Comparison of ENCODE assay signal across 7 cellular contexts in the genomic region with DNA sequence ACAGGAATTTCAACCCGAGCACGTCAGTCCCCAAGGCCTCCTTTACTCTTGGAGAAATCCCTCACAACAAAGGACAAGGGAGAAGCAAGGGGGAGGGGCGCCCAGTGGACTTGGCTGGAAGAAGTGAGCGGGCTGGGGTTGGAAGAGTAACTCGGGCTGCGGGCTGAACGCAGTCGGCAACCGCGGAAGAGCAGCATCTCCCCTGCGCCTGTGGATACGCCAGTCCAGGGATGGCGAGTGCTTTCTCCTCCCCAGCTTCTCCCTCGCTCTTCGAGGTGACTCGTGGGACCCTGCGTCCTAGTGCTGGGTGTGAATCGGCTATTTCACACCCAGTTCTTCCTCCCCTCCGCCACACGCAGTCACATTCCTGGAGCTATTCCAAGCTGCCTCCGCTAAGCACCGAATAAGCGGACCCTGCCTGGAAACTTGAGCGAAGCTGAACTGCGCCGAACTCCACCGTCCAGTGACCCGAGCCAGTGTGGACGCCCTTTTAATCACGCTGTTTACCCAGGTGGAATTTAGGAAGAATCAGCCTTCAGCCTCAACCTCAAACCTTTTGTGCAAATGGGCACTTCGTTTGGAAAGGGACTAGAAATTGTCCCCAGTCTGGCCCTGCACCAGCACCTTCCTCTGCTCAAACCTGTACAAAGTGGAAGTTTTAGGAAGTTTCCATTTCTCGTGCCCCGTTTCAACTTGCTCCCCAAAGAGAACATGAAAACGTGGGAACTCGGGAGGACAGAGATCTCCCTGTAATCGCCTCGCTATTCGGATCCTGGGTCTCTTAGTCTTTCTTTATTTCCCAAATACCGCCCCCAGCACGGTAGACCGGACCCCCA.
DNase-seq lines count a peak whose midpoint lies in the region; FAIRE-seq and TF ChIP-seq lines count a peak whose summit lies in the region.

No MANE protein-coding gene starts in this region.

- TF ChIP-seq EP300 in SK-N-SH (IDR thresholded peaks at IDR 0.05; ENCODE audit: borderline replicate concordance in 1 of 2, low read depth in 1 of 2, low read length in 1 of 2), result no peak

- H3K27me3 ChIP-seq in SK-N-SH (ENCODE audit: insufficient read depth), result peaks cover 19% of the 10 kb centered on the region
- H3K27me3 ChIP-seq in neuronal stem cell (ENCODE audit: control insufficient read depth in 3 of 3, insufficient read depth in 3 of 3, low read depth in 1 of 3, low read length in 3 of 3), result peaks cover 0 to 4% (median 0%) of the 10 kb centered on the region in 3 experiments
- H3K27me3 ChIP-seq in CD8-positive, alpha-beta memory T cell (ENCODE audit: insufficient read depth, low read length, poor library complexity, severe bottlenecking), result no peaks in the 10 kb centered on the region

- TF ChIP-seq POLR2A in H54 (IDR thresholded peaks at IDR 0.05; ENCODE audit: low read depth, low read length), result no peak

- no peak for FAIRE-seq in H54 (lab: Jason Lieb, UNC)

- peaks cover 22 to 42% of the 10 kb centered on the region in 2 donors for H3K27me3 Mint-ChIP-seq in CD8-positive, alpha-beta memory T cell

- peaks cover 0 to 2% (median 0%) of the 10 kb centered on the region in 5 donors for H3K9me3 Mint-ChIP-seq in CD8-positive, alpha-beta memory T cell

- POLR2A ChIA-PET in SK-N-SH (lab: Yijun Ruan, JAX), result no interaction called here
- POLR2A ChIA-PET in CD8-positive, alpha-beta memory T cell (lab: Charles Lee), result no interaction called here

- 12% methylated on average over 35 of the region's 41 CpGs for WGBS in SK-N-SH (ENCODE audit: low lambda C conversion rate)
- WGBS in neuronal stem cell (ENCODE audit: extremely low coverage in 2 of 2, insufficient read length in 2 of 2, insufficient replicate concordance in 1 of 2), 2 donors, result no CpG with 5 or more reads among the region's 41 CpGs

- no peak overlapping the region for H3K27ac Mint-ChIP-seq in CD8-positive, alpha-beta memory T cell

- H3K36me3 ChIP-seq in SK-N-SH (replicated peaks in 1 of 2; ENCODE audit: control insufficient read depth in 1 of 2, insufficient read depth in 2 of 2, low read length in 1 of 2) (no peaks in the 10 kb centered on the region), neuronal stem cell (replicated peaks in 1 of 2; ENCODE audit: control insufficient read depth in 2 of 2, insufficient read depth in 2 of 2, low read length in 2 of 2) (peaks cover 0 to 7% of the 10 kb centered on the region in 2 donors)
- H3K36me3 ChIP-seq in CD8-positive, alpha-beta memory T cell (ENCODE audit: insufficient read depth, low read length), result no peaks in the 10 kb centered on the region

- H3K36me3 Mint-ChIP-seq in CD8-positive, alpha-beta memory T cell, result no peaks in the 10 kb centered on the region

- H3K4me1 Mint-ChIP-seq in CD8-positive, alpha-beta memory T cell, result peaks cover 2 to 5% (median 4%) of the 10 kb centered on the region in 3 donors

- H3K4me2 ChIP-seq in SK-N-SH (peak overlapping the region; percentile 84), neuronal stem cell (ENCODE audit: insufficient read depth, low read length, poor library complexity, severe bottlenecking) (peak overlapping the region; percentile 66)

- DNase-seq in H54 (ENCODE audit: insufficient read length, low spot score), result peak; percentile 6
- DNase-seq in SK-N-SH, result peak; percentile 17
- DNase-seq in germinal center (ENCODE audit: low spot score), result peak; percentile 5
- DNase-seq in neuronal stem cell (ENCODE audit: low spot score), result peak; percentile 64
- DNase-seq in NCI-H2029 treated with DMSO at 0.1 percent for 48 hours (lab: John Stamatoyannopoulos, UW), result no peak
- DNase-seq in CD8-positive, alpha-beta memory T cell, result no peak
- DNase-seq in stimulated activated CD4-positive, alpha-beta T cell treated with anti-CD3 and anti-CD28 coated beads, Interleukin-12 subunit alpha, Interleukin-12 subunit beta, amount 100 ng/mL, for 4 hours, result no peak

- H3F3A ChIP-seq in SK-N-SH (replicated peaks; ENCODE audit: insufficient read depth), result no peaks in the 10 kb centered on the region

- H3K9me3 ChIP-seq in SK-N-SH, result no peaks in the 10 kb centered on the region
- H3K9me3 ChIP-seq in neuronal stem cell (replicated peaks in 1 of 2; ENCODE audit: control insufficient read depth in 2 of 2, insufficient read depth in 1 of 2, low read depth in 1 of 2, low read length in 2 of 2), result peaks cover 0 to 10% of the 10 kb centered on the region in 2 donors
- no peaks in the 10 kb centered on the region for H3K9me3 ChIP-seq in CD8-positive, alpha-beta memory T cell (ENCODE audit: low read length)

- H3K9me2 ChIP-seq in SK-N-SH, result no peaks in the 10 kb centered on the region

- no peak overlapping the region for H3K14ac ChIP-seq in neuronal stem cell (ENCODE audit: low read length)

- no peak overlapping the region for H3K27ac ChIP-seq in SK-N-SH (ENCODE audit: low read depth in 2 of 2, low read length in 1 of 2)
- H3K27ac ChIP-seq in neuronal stem cell (replicated peaks; ENCODE audit: low read length), result no peak overlapping the region
- no peak overlapping the region for H3K27ac ChIP-seq in CD8-positive, alpha-beta memory T cell (ENCODE audit: low read depth, low read length)

- H2BK5ac ChIP-seq in neuronal stem cell (ENCODE audit: low read length), result peak overlapping the region; percentile 44

- no peaks in the 10 kb centered on the region for H3K79me1 ChIP-seq in neuronal stem cell (ENCODE audit: low read depth, low read length)

- no peak for TF ChIP-seq RAD21 in SK-N-SH (IDR thresholded peaks at IDR 0.05; ENCODE audit: low read length)

- no peak overlapping the region for H4K8ac ChIP-seq in neuronal stem cell (ENCODE audit: low read depth, low read length)

- peak overlapping the region; percentile 42 for H3K18ac ChIP-seq in neuronal stem cell (ENCODE audit: low read length)

- no peak overlapping the region for H3K23ac ChIP-seq in neuronal stem cell (ENCODE audit: low read depth, low read length, poor library complexity)

- no peak overlapping the region for H2AK5ac ChIP-seq in neuronal stem cell (ENCODE audit: low read depth, low read length)

- H4K91ac ChIP-seq in neuronal stem cell (ENCODE audit: low read depth, low read length, poor library complexity), result no peak overlapping the region

- H2BK12ac ChIP-seq in neuronal stem cell (ENCODE audit: low read length), result no peak overlapping the region

- H4K20me1 ChIP-seq in SK-N-SH (ENCODE audit: insufficient read depth), result no peaks in the 10 kb centered on the region

- H3K4me3 ChIP-seq in SK-N-SH (ENCODE audit: low read depth in 2 of 2, low read length in 1 of 2) (peak overlapping the region; percentile 38 to 60), neuronal stem cell (ENCODE audit: low read length in 2 of 2) (peak overlapping the region; percentile 81 to 84)
- H3K4me3 ChIP-seq in CD8-positive, alpha-beta memory T cell (ENCODE audit: low read length), result no peak overlapping the region

- no peak overlapping the region for H3K4ac ChIP-seq in neuronal stem cell (ENCODE audit: low read length)

- H2AFZ ChIP-seq in SK-N-SH (ENCODE audit: low read depth) (peak overlapping the region; percentile 35; the same call in 1 of the 2 replicates), neuronal stem cell (ENCODE audit: low read length) (peak overlapping the region; percentile 96)

- TF ChIP-seq CTCF in SK-N-SH (IDR thresholded peaks at IDR 0.05), result no peak

- CTCF ChIA-PET in SK-N-SH (lab: Yijun Ruan, JAX), result no interaction called here
- CTCF ChIA-PET in CD8-positive, alpha-beta memory T cell (lab: Charles Lee), result no interaction called here

- no peak overlapping the region for H2BK15ac ChIP-seq in neuronal stem cell (ENCODE audit: low read length)

- no peaks in the 10 kb centered on the region for H3K79me2 ChIP-seq in SK-N-SH (ENCODE audit: insufficient read depth)

- no peak overlapping the region for H3K4me3 Mint-ChIP-seq in CD8-positive, alpha-beta memory T cell

- peaks cover 0 to 10% of the 10 kb centered on the region in 2 experiments; a peak in 1 of 4 replicates for H3K4me1 ChIP-seq in SK-N-SH (ENCODE audit: control insufficient read depth in 1 of 2, insufficient read depth in 2 of 2, low read depth in 1 of 2, low read length in 1 of 2)
- peaks cover 0 to 21% of the 10 kb centered on the region in 2 donors for H3K4me1 ChIP-seq in neuronal stem cell (ENCODE audit: control insufficient read depth in 2 of 2, insufficient read depth in 1 of 2, low read depth in 1 of 2, low read length in 2 of 2)
- H3K4me1 ChIP-seq in CD8-positive, alpha-beta memory T cell (ENCODE audit: insufficient read depth, low read length), result no peaks in the 10 kb centered on the region

- no peak overlapping the region for H2BK120ac ChIP-seq in neuronal stem cell (ENCODE audit: low read depth, low read length)

- H3K9ac ChIP-seq in SK-N-SH, result no peak overlapping the region
- H3K9ac ChIP-seq in neuronal stem cell (ENCODE audit: low read depth, low read length, poor library complexity), result peak overlapping the region; percentile 86

TF ChIP-seq in SK-N-SH, 30 proteins besides CTCF, POLR2A, EP300 and RAD21:
- TF ChIP-seq ELF1 (IDR thresholded peaks at IDR 0.05), result no peak
- TF ChIP-seq, protein P1, sequence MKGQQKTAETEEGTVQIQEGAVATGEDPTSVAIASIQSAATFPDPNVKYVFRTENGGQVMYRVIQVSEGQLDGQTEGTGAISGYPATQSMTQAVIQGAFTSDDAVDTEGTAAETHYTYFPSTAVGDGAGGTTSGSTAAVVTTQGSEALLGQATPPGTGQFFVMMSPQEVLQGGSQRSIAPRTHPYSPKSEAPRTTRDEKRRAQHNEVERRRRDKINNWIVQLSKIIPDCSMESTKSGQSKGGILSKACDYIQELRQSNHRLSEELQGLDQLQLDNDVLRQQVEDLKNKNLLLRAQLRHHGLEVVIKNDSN (IDR thresholded peaks at IDR 0.05; ENCODE audit: borderline replicate concordance, low read depth), result no peak
- no peak for TF ChIP-seq MXI1 (IDR thresholded peaks at IDR 0.05; ENCODE audit: low read depth, low read length)
- TF ChIP-seq MEF2A (IDR thresholded peaks at IDR 0.05; ENCODE audit: borderline replicate concordance, low read depth), result no peak
- TF ChIP-seq FOSL2 (IDR thresholded peaks at IDR 0.05; ENCODE audit: borderline replicate concordance, low read depth), result no peak
- TF ChIP-seq NRF1 (IDR thresholded peaks at IDR 0.05; ENCODE audit: low read depth, low read length), result no peak
- TF ChIP-seq FOXJ3 (CRISPR knock-in tag; IDR thresholded peaks at IDR 0.05), result no peak

Comparison
In these comparisons a context has a peak if more than half of its experiments do, and no peak if none do; other contexts are left out.
1. DNase-seq: peak in H54 (single experiment), SK-N-SH (single experiment), germinal center (single experiment) and neuronal stem cell (single experiment); none in NCI-H2029 treated with DMSO at 0.1 percent for 48 hours (single experiment), CD8-positive, alpha-beta memory T cell (0 of 5) and stimulated activated CD4-positive, alpha-beta T cell treated with anti-CD3 and anti-CD28 coated beads, Interleukin-12 subunit alpha, Interleukin-12 subunit beta, amount 100 ng/mL, for 4 hours (single experiment).